Comparison of ENCODE assay signal across 9 cellular contexts in the genomic region with DNA sequence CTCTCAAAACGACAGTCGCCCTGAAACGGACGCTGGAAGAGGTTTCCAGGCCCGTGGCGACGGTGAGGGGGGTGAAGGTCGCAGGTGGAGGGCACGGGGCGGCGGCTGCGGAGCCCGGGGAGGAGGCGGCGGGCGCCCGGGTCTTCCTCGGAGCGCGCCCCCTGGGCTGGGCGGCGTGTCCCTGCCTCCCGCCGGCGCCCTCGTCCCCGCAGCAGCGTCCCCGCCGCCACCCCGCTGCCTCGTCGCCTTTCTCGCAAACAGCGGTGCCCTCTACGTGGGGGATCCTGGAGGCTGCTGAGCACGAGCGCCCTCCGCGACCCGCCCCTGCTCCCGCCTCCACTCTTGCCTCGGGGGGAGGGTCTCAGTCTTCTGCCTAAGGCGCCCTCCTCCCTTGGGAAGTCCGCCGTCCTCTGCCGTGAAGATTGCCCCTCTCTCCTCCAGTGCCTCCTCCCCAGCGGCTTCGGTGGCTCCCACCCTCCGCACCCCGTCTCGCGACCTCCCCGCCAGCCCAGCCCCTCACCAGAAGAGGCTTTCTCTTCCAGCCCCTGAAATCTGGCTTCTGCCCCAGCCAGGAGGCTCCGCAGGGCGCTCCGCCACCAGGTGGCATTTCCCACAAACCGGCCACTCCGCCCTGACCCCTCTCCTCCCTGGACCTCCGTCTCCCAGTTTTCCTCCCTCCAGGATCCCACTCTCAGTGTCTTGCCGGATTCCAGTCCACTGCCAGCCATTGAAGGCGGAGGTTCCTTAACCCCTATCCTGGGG.
A peak's percentile ranks its signal among the peaks of the same experiment; 100 is the strongest.
DNase-seq lines count a peak whose midpoint lies in the region; ATAC-seq, FAIRE-seq and TF ChIP-seq lines count a peak whose summit lies in the region.
"Had no signal": no experiment of that assay in that cellular context is flagged by ENCODE, and none has a peak within 500 bp of the region (broad histone marks: within the 10 kb centered on the region; RNA-seq: fewer than 3 reads in every experiment).

No MANE protein-coding gene starts in this region.

- H3K9me3 ChIP-seq in GM12878 (replicated peaks; ENCODE audit: control insufficient read depth, insufficient read depth, low read length), result no peaks in the 10 kb centered on the region
- no peaks in the 10 kb centered on the region for H3K9me3 ChIP-seq in left lung
- no peaks in the 10 kb centered on the region for H3K9me3 ChIP-seq in thymus (ENCODE audit: control insufficient read depth)

- DNase-seq in activated CD4-positive, alpha-beta T cell treated with anti-CD3 and anti-CD28 coated beads for 36 hours, result peak; percentile 40
- DNase-seq in activated CD4-positive, alpha-beta T cell treated with anti-CD3 and anti-CD28 coated beads, Interleukin-2, amount 50 U/mL, for 1 hour, result no peak
- no peak for DNase-seq in GM12878 (ENCODE audit: low read depth, low spot score)
- DNase-seq in left lung, result no peak
- DNase-seq in AG08396 (ENCODE audit: low spot score), result no peak
- DNase-seq in omental fat pad (ENCODE audit: low spot score), result no peak
- DNase-seq in HK-2 (ENCODE audit: unreplicated experiment), result no peak

- TF ChIP-seq EP300 in GM12878 (IDR thresholded peaks at IDR 0.05; ENCODE audit: borderline replicate concordance in 1 of 2, control insufficient read depth in 1 of 2, low read depth in 2 of 2, low read length in 2 of 2), result no peak

- SMC1A ChIA-PET in GM12878 (lab: Charles Lee; ENCODE audit: uncharacterized antibody, unreplicated experiment), result no interaction called here

- TF ChIP-seq POLR2A in GM12878 (IDR thresholded peaks at IDR 0.05; ENCODE audit: low read depth, low read length), result no peak

- no peaks in the 10 kb centered on the region for H4K20me1 ChIP-seq in GM12878 (ENCODE audit: control insufficient read depth, insufficient read depth)

- 26% methylated on average over 51 of the region's 62 CpGs for WGBS in GM12878 (ENCODE audit: insufficient coverage, insufficient replicate concordance, low lambda C conversion rate, missing lambda C conversion rate)
- 13% methylated on average over 62 of the region's 62 CpGs for WGBS in thymus

- no peak overlapping the region for H3K9ac ChIP-seq in GM12878 (ENCODE audit: control insufficient read depth, insufficient read depth, low read length)

- no peak for FAIRE-seq in GM12878 (lab: Jason Lieb, UNC)

- H3K4me3 Mint-ChIP-seq in activated CD4-positive, alpha-beta T cell treated with anti-CD3 and anti-CD28 coated beads for 36 hours, result peak overlapping the region; percentile 54

- no peaks in the 10 kb centered on the region for H3K9me3 Mint-ChIP-seq in activated CD4-positive, alpha-beta T cell treated with anti-CD3 and anti-CD28 coated beads for 36 hours (ENCODE audit: low read depth)

- TF ChIP-seq RAD21 in GM12878 (IDR thresholded peaks at IDR 0.05; ENCODE audit: insufficient read depth, low read depth, low read length), result no peak

- in situ Hi-C loops in GM12878 (cut with MboI), result no loop called here

- CTCF ChIA-PET in activated CD4-positive, alpha-beta T cell treated with anti-CD3 and anti-CD28 coated beads for 36 hours (lab: Charles Lee), result interaction anchor here (1.0 kb wide), 1 partner anchor 9 kb away, joined by 3 read pairs; no protein-coding TSS in a partner anchor
- CTCF ChIA-PET in GM12878 (lab: Yijun Ruan, JAX), result no interaction called here

- no peak overlapping the region for H3K27ac ChIP-seq in GM12878 (ENCODE audit: control insufficient read depth, insufficient read depth)
- no peak overlapping the region for H3K27ac ChIP-seq in left lung
- no peak overlapping the region for H3K27ac ChIP-seq in thymus (ENCODE audit: low read depth)
- H3K27ac ChIP-seq: C4-2B had no signal

- 0 out of 2 replicates have a peak overlapping the region, but pooled peaks have one; percentile 27 for H3K4me3 ChIP-seq in GM12878
- H3K4me3 ChIP-seq in left lung, result peak overlapping the region; percentile 13 to 19
- H3K4me3 ChIP-seq in thymus (ENCODE audit: low read length), result peak overlapping the region; percentile 56

- no peak overlapping the region for H2AFZ ChIP-seq in GM12878 (ENCODE audit: control insufficient read depth, low read depth, low read length)

- H3K27me3 ChIP-seq in GM12878 (replicated peaks in 1 of 2; ENCODE audit: control insufficient read depth in 2 of 2, insufficient read depth in 2 of 2, low read length in 1 of 2) (no peaks in the 10 kb centered on the region; a peak in 2 of 4 replicates), left lung (peaks cover 0 to 11% of the 10 kb centered on the region in 2 donors), thymus (ENCODE audit: control insufficient read depth, insufficient read depth) (no peaks in the 10 kb centered on the region)

- RAD21 ChIA-PET in GM12878 (lab: Charles Lee; ENCODE audit: unreplicated experiment), result no interaction called here

- H3K4me1 ChIP-seq in GM12878 (ENCODE audit: control insufficient read depth, insufficient read depth, low read length) (peaks cover 4% of the 10 kb centered on the region; the same call in 1 of the 2 replicates), left lung (peaks cover 8 to 16% of the 10 kb centered on the region in 2 donors), thymus (ENCODE audit: control insufficient read depth, insufficient read depth, low read length) (peaks cover 10% of the 10 kb centered on the region)

- intact Hi-C loops in activated CD4-positive, alpha-beta T cell treated with anti-CD3 and anti-CD28 coated beads for 36 hours (cut with DNase I, micrococcal nuclease), result loop anchor here in 1 of 2 experiments (10.0 kb wide), 1 partner anchor 792 kb away; no protein-coding TSS in a partner anchor
- intact Hi-C loops in GM12878 (cut with micrococcal nuclease; ENCODE audit: unreplicated experiment) (no loop called here), left lung (cut with DNase I) (no loop called here)

- TF ChIP-seq CTCF in GM12878 (IDR thresholded peaks at IDR 0.05 in 2 of 3, conservative IDR thresholded peaks at IDR 0.05 in 1 of 3; ENCODE audit: control insufficient read depth in 2 of 3, extremely low read depth in 1 of 3, insufficient read depth in 1 of 3, low read depth in 3 of 3, low read length in 3 of 3) (no peak), left lung (IDR thresholded peaks at IDR 0.05) (no peak), omental fat pad (IDR thresholded peaks at IDR 0.05) (no peak)

- no peaks in the 10 kb centered on the region for H3K79me2 ChIP-seq in GM12878 (ENCODE audit: control insufficient read depth, insufficient read depth, low read length)

- H3K36me3 ChIP-seq in GM12878 (ENCODE audit: control insufficient read depth in 2 of 2, insufficient read depth in 2 of 2, low read length in 1 of 2), result no peaks in the 10 kb centered on the region
- H3K36me3 ChIP-seq in left lung, result no peaks in the 10 kb centered on the region
- no peaks in the 10 kb centered on the region for H3K36me3 ChIP-seq in thymus (ENCODE audit: control insufficient read depth, insufficient read depth)

- peaks cover 17% of the 10 kb centered on the region for H3K4me1 Mint-ChIP-seq in activated CD4-positive, alpha-beta T cell treated with anti-CD3 and anti-CD28 coated beads for 36 hours

- no peaks in the 10 kb centered on the region for H3K36me3 Mint-ChIP-seq in activated CD4-positive, alpha-beta T cell treated with anti-CD3 and anti-CD28 coated beads for 36 hours (ENCODE audit: low read depth)

- no TSS peak for BruUV-seq in GM12878 (replicated peaks; lab: Mats Ljungman, UMichigan)

- POLR2A ChIA-PET in activated CD4-positive, alpha-beta T cell treated with anti-CD3 and anti-CD28 coated beads for 36 hours (lab: Charles Lee), result no interaction called here
- POLR2A ChIA-PET in GM12878 (lab: Charles Lee), result no interaction called here

- no peak overlapping the region for H3K27ac Mint-ChIP-seq in activated CD4-positive, alpha-beta T cell treated with anti-CD3 and anti-CD28 coated beads for 36 hours

- peak; percentile 47 for ATAC-seq in activated CD4-positive, alpha-beta T cell treated with anti-CD3 and anti-CD28 coated beads for 36 hours
- ATAC-seq in GM12878 (no peak; the same call in 2 of the 3 replicates), left lung (no peak), omental fat pad (ENCODE audit: low FRiP score) (no peak)

- H3K4me2 ChIP-seq in GM12878 (ENCODE audit: control insufficient read depth, insufficient read depth), result peak overlapping the region; percentile 63; the same call in 1 of the 2 replicates

- no peaks in the 10 kb centered on the region for H3K27me3 Mint-ChIP-seq in activated CD4-positive, alpha-beta T cell treated with anti-CD3 and anti-CD28 coated beads for 36 hours

TF ChIP-seq in GM12878, 131 proteins besides CTCF, POLR2A, EP300 and RAD21 (continues in another document):
- TF ChIP-seq GABPA (IDR thresholded peaks at IDR 0.05; ENCODE audit: low read depth) (no peak), KDM1A (IDR thresholded peaks at IDR 0.05; ENCODE audit: borderline replicate concordance) (no peak), CHD4 (IDR thresholded peaks at IDR 0.05) (no peak), TCF3 (IDR thresholded peaks at IDR 0.05; ENCODE audit: borderline replicate concordance, insufficient read depth, low read depth, low read length) (no peak), RFX5 (IDR thresholded peaks at IDR 0.05; ENCODE audit: low read depth, low read length) (no peak), SMC3 (IDR thresholded peaks at IDR 0.05; ENCODE audit: borderline replicate concordance, low read length) (no peak)
